Comparison of ENCODE assay signal across 8 cellular contexts in genomic region chr1:32870615-32871363, GRCh38. TPM values are rescaled to one million over a fixed set of nuclear protein-coding genes. Genes with fewer than 3 reads are reported as not detected.
A peak's percentile ranks its signal among the peaks of the same experiment; 100 is the strongest.
DNase-seq lines count a peak whose midpoint lies in the region; ATAC-seq and TF ChIP-seq lines count a peak whose summit lies in the region.

FNDC5 (minus strand) TSS chr1:32870912.

- DNase-seq in D341Med (ENCODE audit: low spot score): peak; percentile 78
- no peak for DNase-seq in Peyer's patch
- DNase-seq in fibroblast of lung (ENCODE audit: low read depth in 2 of 2): peak in 1 of 2 donors; percentile 21
- DNase-seq in cerebellar nuclear complex (lab: John Stamatoyannopoulos, UW): no peak
- no peak for DNase-seq in pons (ENCODE audit: low spot score)
- DNase-seq in DMS79 (lab: John Stamatoyannopoulos, UW): no peak

- H4K20me1 ChIP-seq in fibroblast of lung (ENCODE audit: control insufficient read depth, extremely low read depth, insufficient read depth, low read length): no peaks in the 10 kb centered on the region
- H4K20me1 ChIP-seq in neural cell (ENCODE audit: insufficient read depth): no peaks in the 10 kb centered on the region

- no peaks in the 10 kb centered on the region for H3K9me2 ChIP-seq in neural cell (ENCODE audit: insufficient read depth, low read length)

- H3K4me3 ChIP-seq in Peyer's patch: peak within 1 kb of the TSS; percentile 14 to 56 (median 48)
- peak within 1 kb of the TSS in 2 of 4 experiments; percentile 29 to 43 for H3K4me3 ChIP-seq in fibroblast of lung (replicated peaks in 1 of 4; ENCODE audit: control extremely low read depth in 1 of 4, insufficient read depth in 1 of 4, low read depth in 3 of 4, low read length in 4 of 4)
- peak within 1 kb of the TSS; percentile 64 for H3K4me3 ChIP-seq in neural cell (ENCODE audit: low read length)

- H3K4me1 ChIP-seq in Peyer's patch: peaks cover 0 to 19% (median 3%) of the 10 kb centered on the region in 4 donors
- H3K4me1 ChIP-seq in fibroblast of lung (ENCODE audit: control insufficient read depth, extremely low read depth, insufficient read depth, low read length): no peaks in the 10 kb centered on the region

- TF ChIP-seq CTCF in Peyer's patch (IDR thresholded peaks at IDR 0.05): no peak
- TF ChIP-seq CTCF in fibroblast of lung (conservative IDR thresholded peaks at IDR 0.05 in 1 of 2, IDR thresholded peaks at IDR 0.05 in 1 of 2; ENCODE audit: low read depth in 1 of 2, low read length in 2 of 2): no peak
- no peak for TF ChIP-seq CTCF in neural cell (IDR thresholded peaks at IDR 0.05; ENCODE audit: poor library complexity, severe bottlenecking)

- H3K9me3 ChIP-seq in Peyer's patch: no peaks in the 10 kb centered on the region
- no peaks in the 10 kb centered on the region for H3K9me3 ChIP-seq in fibroblast of lung (ENCODE audit: control insufficient read depth, insufficient read depth, low read depth, low read length)
- no peaks in the 10 kb centered on the region for H3K9me3 ChIP-seq in neural cell (ENCODE audit: low read length)

- H3K79me2 ChIP-seq in fibroblast of lung (ENCODE audit: control insufficient read depth, insufficient read depth, low read length) (no peaks in the 10 kb centered on the region), neural cell (replicated peaks; ENCODE audit: insufficient read depth, low read length) (no peaks in the 10 kb centered on the region)

- TF ChIP-seq POLR2A in Peyer's patch (IDR thresholded peaks at IDR 0.05): no peak

- H3K4me2 ChIP-seq in fibroblast of lung (ENCODE audit: extremely low read depth, insufficient read depth, low read length) (peak within 1 kb of the TSS; percentile 54), neural cell (ENCODE audit: low read length) (peak within 1 kb of the TSS; percentile 30)

- H3K9ac ChIP-seq in fibroblast of lung (ENCODE audit: insufficient read depth, low read length) (no peak within 1 kb of the TSS), neural cell (ENCODE audit: low read length) (peak within 1 kb of the TSS; percentile 56)

- no peak within 1 kb of the TSS for H3K27ac ChIP-seq in Peyer's patch
- H3K27ac ChIP-seq in fibroblast of lung (ENCODE audit: insufficient read depth, low read length): no peak within 1 kb of the TSS
- H3K27ac ChIP-seq in neural cell (ENCODE audit: low read length): no peak within 1 kb of the TSS

- ATAC-seq in GM19455 (IDR thresholded peaks at IDR 0.05; ENCODE audit: unreplicated experiment): no peak

- TF ChIP-seq EP300 in neural cell (conservative IDR thresholded peaks at IDR 0.05; ENCODE audit: poor library complexity, severe bottlenecking): no peak

- no peaks in the 10 kb centered on the region for H3K36me3 ChIP-seq in Peyer's patch
- no peaks in the 10 kb centered on the region for H3K36me3 ChIP-seq in fibroblast of lung (ENCODE audit: control insufficient read depth, insufficient read depth, low read length)
- H3K36me3 ChIP-seq in neural cell (ENCODE audit: insufficient read depth, low read length): no peaks in the 10 kb centered on the region

- no peak for TF ChIP-seq RAD21 in neural cell (conservative IDR thresholded peaks at IDR 0.05)

- H3K27me3 ChIP-seq in Peyer's patch: peaks cover 0 to 9% of the 10 kb centered on the region in 2 donors
- peaks cover 12% of the 10 kb centered on the region for H3K27me3 ChIP-seq in fibroblast of lung (ENCODE audit: control insufficient read depth, insufficient read depth, low read length)
- peaks cover 8% of the 10 kb centered on the region for H3K27me3 ChIP-seq in neural cell (ENCODE audit: insufficient read depth, low read depth, low read length)

- H3F3A ChIP-seq in neural cell (ENCODE audit: insufficient read depth, low read length, poor library complexity, severe bottlenecking): peaks cover 4% of the 10 kb centered on the region

- no peak within 1 kb of the TSS for H2AFZ ChIP-seq in fibroblast of lung (ENCODE audit: low read length)
- peak within 1 kb of the TSS; percentile 21 for H2AFZ ChIP-seq in neural cell (ENCODE audit: low read depth, low read length)

TF ChIP-seq in neural cell, 6 proteins besides CTCF, POLR2A, EP300 and RAD21:
- TF ChIP-seq EZH2 (IDR thresholded peaks at IDR 0.05; ENCODE audit: borderline replicate concordance, insufficient read depth, low read length, poor library complexity, severe bottlenecking): no peak
- TF ChIP-seq MXI1 (conservative IDR thresholded peaks at IDR 0.05; ENCODE audit: poor library complexity, severe bottlenecking): no peak

RNA-seq across cellular contexts. Expression of gene FNDC5, which starts in this region (rescaled TPM):
- total RNA-seq in Peyer's patch (1 to 10 TPM in 1 of 4 donors, not detected in 3; 1.8 TPM), fibroblast of lung (0.33 and 1.0 TPM in 2 replicates)
- polyA plus RNA-seq in fibroblast of lung (0.38 and 1.6 TPM in 2 replicates), neural cell (20.5 and 21.6 TPM in 2 replicates)
- polyA plus RNA-seq in fibroblast of lung (2012): 0.43 and 2.5 TPM in 2 replicates
- polyA minus RNA-seq in fibroblast of lung (ENCODE audit: low replicate concordance) (not detected in 2 replicates), neural cell (18.5 and 20.8 TPM in 2 replicates)
